In the genomic region with DNA sequence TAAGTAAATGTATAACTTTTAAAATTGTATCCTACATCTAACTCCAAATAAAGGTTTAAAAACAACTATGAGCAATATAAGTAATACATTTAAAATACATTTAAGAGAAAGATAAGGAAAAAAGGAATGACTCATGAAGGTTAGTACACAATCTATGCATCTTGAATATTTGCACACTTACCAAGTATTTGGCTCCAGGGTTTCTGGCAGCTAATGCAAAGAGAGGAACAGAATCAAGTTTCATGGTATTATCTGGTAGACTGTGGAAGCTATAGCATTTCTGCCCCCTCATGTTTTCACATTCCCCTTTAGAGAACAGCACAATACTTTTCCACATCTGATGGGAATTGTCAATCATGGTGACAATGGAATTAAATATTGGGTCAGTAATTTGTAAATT, we compare ENCODE assay signal across 26 cellular contexts.
"Had no signal": no experiment of that assay in that cellular context is flagged by ENCODE, and none has a peak within 500 bp of the region (broad histone marks: within the 10 kb centered on the region; RNA-seq: fewer than 3 reads in every experiment).

No MANE protein-coding gene starts in this region.

- DNase-seq: activated CD4-positive, alpha-beta memory T cell treated with anti-CD3 and anti-CD28 coated beads for 36 hours; activated CD4-positive, alpha-beta T cell treated with anti-CD3 and anti-CD28 coated beads for 36 hours; activated CD4-positive, alpha-beta T cell treated with anti-CD3 and anti-CD28 coated beads, Interleukin-2, amount 10 ng/mL, durations not matched to agents 24 days and 14 days; activated CD4-positive, CD25-positive, alpha-beta regulatory T cell; activated CD4-positive, CD25-positive, alpha-beta regulatory T cell treated with anti-CD3 and anti-CD28 coated beads, Interleukin-2, amount 50 U/mL, for 72 hours; activated CD8-positive, alpha-beta memory T cell treated with anti-CD3 and anti-CD28 coated beads, Interleukin-2, amount 10 ng/mL, durations not matched to agents 7 days and 5 days; activated CD8-positive, alpha-beta memory T cell treated with anti-CD3 and anti-CD28 coated beads, Interleukin-2, amount 50 U/mL, for 4 hours; activated CD8-positive, alpha-beta T cell treated with anti-CD3 and anti-CD28 coated beads, Interleukin-2, amount 10 ng/mL, durations not matched to agents 7 days and 5 days; activated gamma-delta T cell; activated naive CD4-positive, alpha-beta T cell treated with anti-CD3 and anti-CD28 coated beads, Interleukin-2, amount 50 U/mL, for 16 hours; activated naive CD4-positive, alpha-beta T cell treated with Interleukin-2 at 50 U/mL for 16 hours; activated T-cell treated with anti-CD3 and anti-CD28 coated beads, Interleukin-2, amount 50 U/mL, for 1 hour; activated T-cell treated with anti-CD3 and anti-CD28 coated beads, Interleukin-2, amount 50 U/mL, for 48 hours; amniotic stem cell; anterior cingulate cortex; brain microvascular endothelial cell; caudate nucleus; cortex of kidney; dermis blood vessel endothelial cell; effector CD4-positive, alpha-beta T cell; foreskin fibroblast; head of caudate nucleus; T-helper 2 cell had no signal

- H3K9me3 Mint-ChIP-seq: activated CD4-positive, alpha-beta memory T cell treated with anti-CD3 and anti-CD28 coated beads for 36 hours; activated CD4-positive, alpha-beta T cell treated with anti-CD3 and anti-CD28 coated beads, Interleukin-2, amount 10 ng/mL, durations not matched to agents 24 days and 14 days; activated T-helper 1 cell treated with anti-CD3 and anti-CD28 coated beads, Interleukin-12 subunit alpha, Interleukin-12 subunit beta, Interleukin-2, Interleukin-4 antibody, amounts not matched to agents 30 ng/mL and 10 ng/mL and 1 ng/mL, durations not matched to agents 14 hours and 24 hours and 36 hours had no signal

- H3K27me3 Mint-ChIP-seq: activated CD4-positive, alpha-beta memory T cell treated with anti-CD3 and anti-CD28 coated beads for 36 hours; activated CD4-positive, alpha-beta T cell treated with anti-CD3 and anti-CD28 coated beads for 36 hours; activated CD4-positive, alpha-beta T cell treated with anti-CD3 and anti-CD28 coated beads, Interleukin-2, amount 10 ng/mL, durations not matched to agents 24 days and 14 days; activated CD8-positive, alpha-beta memory T cell treated with anti-CD3 and anti-CD28 coated beads, Interleukin-2, amount 10 ng/mL, durations not matched to agents 7 days and 5 days; activated naive CD8-positive, alpha-beta T cell had no signal

- H3K36me3 ChIP-seq: brain microvascular endothelial cell had no signal

- ATAC-seq: activated CD4-positive, alpha-beta T cell treated with anti-CD3 and anti-CD28 coated beads for 36 hours; activated CD8-positive, alpha-beta memory T cell treated with anti-CD3 and anti-CD28 coated beads, Interleukin-2, amount 10 ng/mL, durations not matched to agents 7 days and 5 days; activated CD8-positive, alpha-beta T cell treated with anti-CD3 and anti-CD28 coated beads, Interleukin-2, amount 10 ng/mL, durations not matched to agents 7 days and 5 days; esophagus mucosa had no signal

- H3K27ac Mint-ChIP-seq: activated CD4-positive, alpha-beta memory T cell treated with anti-CD3 and anti-CD28 coated beads for 36 hours; activated CD4-positive, alpha-beta T cell treated with anti-CD3 and anti-CD28 coated beads for 36 hours; activated CD4-positive, alpha-beta T cell treated with anti-CD3 and anti-CD28 coated beads, Interleukin-2, amount 10 ng/mL, durations not matched to agents 24 days and 14 days; activated CD8-positive, alpha-beta memory T cell treated with anti-CD3 and anti-CD28 coated beads, Interleukin-2, amount 10 ng/mL, durations not matched to agents 7 days and 5 days; activated CD8-positive, alpha-beta T cell treated with anti-CD3 and anti-CD28 coated beads, Interleukin-2, amount 10 ng/mL, durations not matched to agents 7 days and 5 days; activated naive CD8-positive, alpha-beta T cell; activated T-helper 1 cell treated with anti-CD3 and anti-CD28 coated beads, Interleukin-12 subunit alpha, Interleukin-12 subunit beta, Interleukin-2, Interleukin-4 antibody, amounts not matched to agents 30 ng/mL and 10 ng/mL and 1 ng/mL, durations not matched to agents 14 hours and 24 hours and 36 hours had no signal

- H3K27me3 ChIP-seq: brain microvascular endothelial cell had no signal

- H3K4me1 Mint-ChIP-seq: activated CD4-positive, alpha-beta T cell treated with anti-CD3 and anti-CD28 coated beads for 36 hours; activated CD4-positive, alpha-beta T cell treated with anti-CD3 and anti-CD28 coated beads, Interleukin-2, amount 10 ng/mL, durations not matched to agents 24 days and 14 days; activated CD8-positive, alpha-beta memory T cell treated with anti-CD3 and anti-CD28 coated beads, Interleukin-2, amount 10 ng/mL, durations not matched to agents 7 days and 5 days had no signal

- H3K27ac ChIP-seq: brain microvascular endothelial cell had no signal

- H3K4me3 Mint-ChIP-seq: activated CD4-positive, alpha-beta memory T cell treated with anti-CD3 and anti-CD28 coated beads for 36 hours; activated CD4-positive, alpha-beta T cell treated with anti-CD3 and anti-CD28 coated beads for 36 hours; activated CD4-positive, alpha-beta T cell treated with anti-CD3 and anti-CD28 coated beads, Interleukin-2, amount 10 ng/mL, durations not matched to agents 24 days and 14 days; activated CD8-positive, alpha-beta memory T cell treated with anti-CD3 and anti-CD28 coated beads, Interleukin-2, amount 10 ng/mL, durations not matched to agents 7 days and 5 days; activated CD8-positive, alpha-beta T cell treated with anti-CD3 and anti-CD28 coated beads, Interleukin-2, amount 10 ng/mL, durations not matched to agents 7 days and 5 days; activated naive CD8-positive, alpha-beta T cell; activated T-helper 1 cell treated with anti-CD3 and anti-CD28 coated beads, Interleukin-12 subunit alpha, Interleukin-12 subunit beta, Interleukin-2, Interleukin-4 antibody, amounts not matched to agents 30 ng/mL and 10 ng/mL and 1 ng/mL, durations not matched to agents 14 hours and 24 hours and 36 hours had no signal

- H3K36me3 Mint-ChIP-seq: activated CD4-positive, alpha-beta memory T cell treated with anti-CD3 and anti-CD28 coated beads for 36 hours; activated CD8-positive, alpha-beta memory T cell treated with anti-CD3 and anti-CD28 coated beads, Interleukin-2, amount 10 ng/mL, durations not matched to agents 7 days and 5 days; activated naive CD8-positive, alpha-beta T cell had no signal
